In the genomic region with DNA sequence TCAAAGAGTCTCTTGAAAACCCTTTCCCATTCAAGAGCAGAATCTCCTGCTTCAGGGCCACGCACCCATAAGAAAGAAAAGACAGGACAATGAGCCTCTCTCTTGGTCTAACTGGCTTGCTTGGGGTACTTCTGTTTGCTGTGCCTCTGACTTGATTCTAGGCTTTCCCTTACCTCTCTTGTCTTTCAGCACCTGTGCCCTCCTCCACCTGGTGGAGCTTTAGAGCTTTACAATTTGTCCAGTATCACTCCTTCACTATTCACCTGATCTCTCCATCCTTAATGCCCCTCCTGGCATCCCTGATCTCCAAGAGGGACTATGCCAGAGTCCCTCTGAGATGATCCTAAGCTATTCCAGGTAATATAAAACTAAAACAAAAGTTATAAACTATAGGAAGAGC, we compare ENCODE assay signal across 19 cellular contexts.
"Had no signal": no experiment of that assay in that cellular context is flagged by ENCODE, and none has a peak within 500 bp of the region (broad histone marks: within the 10 kb centered on the region; RNA-seq: fewer than 3 reads in every experiment).

No MANE protein-coding gene starts in this region.

- H3K4me3 Mint-ChIP-seq: activated CD4-positive, alpha-beta T cell treated with anti-CD3 and anti-CD28 coated beads for 36 hours; activated CD8-positive, alpha-beta T cell treated with anti-CD3 and anti-CD28 coated beads for 36 hours; activated naive CD4-positive, alpha-beta T cell treated with anti-CD3 and anti-CD28 coated beads for 36 hours; activated T-helper 1 cell treated with anti-CD3 and anti-CD28 coated beads, Interleukin-12 subunit alpha, Interleukin-12 subunit beta, Interleukin-2, Interleukin-4 antibody, amounts not matched to agents 30 ng/mL and 10 ng/mL and 1 ng/mL, durations not matched to agents 14 hours and 24 hours and 36 hours; memory B cell; natural killer cell treated with Interleukin-12 subunit alpha and Interleukin-12 subunit beta and Interleukin-15 and Interleukin-18, amount 100 ng/mL, for 72 hours had no signal

- ATAC-seq: activated CD4-positive, alpha-beta T cell treated with anti-CD3 and anti-CD28 coated beads for 36 hours; activated CD8-positive, alpha-beta T cell treated with anti-CD3 and anti-CD28 coated beads for 36 hours; heart left ventricle; left lung; natural killer cell treated with Interleukin-12 subunit alpha and Interleukin-12 subunit beta and Interleukin-15 and Interleukin-18, amount 100 ng/mL, for 72 hours; psoas muscle; right lobe of liver had no signal

- DNase-seq: activated CD4-positive, alpha-beta T cell treated with anti-CD3 and anti-CD28 coated beads for 36 hours; activated CD8-positive, alpha-beta memory T cell treated with anti-CD3 and anti-CD28 coated beads, Interleukin-2, amount 50 U/mL, for 48 hours; activated CD8-positive, alpha-beta T cell treated with anti-CD3 and anti-CD28 coated beads for 36 hours; activated naive CD4-positive, alpha-beta T cell treated with anti-CD3 and anti-CD28 coated beads for 36 hours; heart left ventricle; left lung; psoas muscle; right lobe of liver; stimulated activated CD4-positive, alpha-beta T cell treated with anti-CD3 and anti-CD28 coated beads, Interleukin-2, amount 100 ng/mL, for 24 hours; stimulated activated naive CD4-positive, alpha-beta T cell; substantia nigra; upper lobe of left lung had no signal

- H3K27me3 ChIP-seq: heart left ventricle, left lung, right lobe of liver, upper lobe of left lung had no signal

- H3K27ac Mint-ChIP-seq: activated CD4-positive, alpha-beta T cell treated with anti-CD3 and anti-CD28 coated beads for 36 hours; activated CD8-positive, alpha-beta T cell treated with anti-CD3 and anti-CD28 coated beads for 36 hours; activated naive CD4-positive, alpha-beta T cell treated with anti-CD3 and anti-CD28 coated beads for 36 hours; activated T-helper 1 cell treated with anti-CD3 and anti-CD28 coated beads, Interleukin-12 subunit alpha, Interleukin-12 subunit beta, Interleukin-2, Interleukin-4 antibody, amounts not matched to agents 30 ng/mL and 10 ng/mL and 1 ng/mL, durations not matched to agents 14 hours and 24 hours and 36 hours; memory B cell; natural killer cell treated with Interleukin-12 subunit alpha and Interleukin-12 subunit beta and Interleukin-15 and Interleukin-18, amount 100 ng/mL, for 72 hours had no signal

- H3K27me3 Mint-ChIP-seq: activated CD4-positive, alpha-beta T cell treated with anti-CD3 and anti-CD28 coated beads for 36 hours; activated CD8-positive, alpha-beta T cell treated with anti-CD3 and anti-CD28 coated beads for 36 hours; memory B cell had no signal

- FAIRE-seq: astrocyte, endothelial cell of umbilical vein, frontal cortex, keratinocyte had no signal

- H3K4me1 ChIP-seq: heart left ventricle, left lung, right lobe of liver, upper lobe of left lung had no signal

- H3K4me1 Mint-ChIP-seq: activated CD4-positive, alpha-beta T cell treated with anti-CD3 and anti-CD28 coated beads for 36 hours; memory B cell had no signal

- H3K4me3 ChIP-seq: heart left ventricle, left lung, psoas muscle, right lobe of liver, upper lobe of left lung had no signal

- H3K27ac ChIP-seq: heart left ventricle, left lung, psoas muscle, right lobe of liver, upper lobe of left lung had no signal

- H3K36me3 ChIP-seq: heart left ventricle, left lung, right lobe of liver, upper lobe of left lung had no signal

- H3K36me3 Mint-ChIP-seq: memory B cell; natural killer cell treated with Interleukin-12 subunit alpha and Interleukin-12 subunit beta and Interleukin-15 and Interleukin-18, amount 100 ng/mL, for 72 hours had no signal

- H3K9me3 Mint-ChIP-seq: activated CD8-positive, alpha-beta T cell treated with anti-CD3 and anti-CD28 coated beads for 36 hours; activated naive CD4-positive, alpha-beta T cell treated with anti-CD3 and anti-CD28 coated beads for 36 hours; activated T-helper 1 cell treated with anti-CD3 and anti-CD28 coated beads, Interleukin-12 subunit alpha, Interleukin-12 subunit beta, Interleukin-2, Interleukin-4 antibody, amounts not matched to agents 30 ng/mL and 10 ng/mL and 1 ng/mL, durations not matched to agents 14 hours and 24 hours and 36 hours; memory B cell had no signal

- H3K9me3 ChIP-seq: psoas muscle, right lobe of liver had no signal
